27 cellular contexts compared by ENCODE assay signal in the genomic region with DNA sequence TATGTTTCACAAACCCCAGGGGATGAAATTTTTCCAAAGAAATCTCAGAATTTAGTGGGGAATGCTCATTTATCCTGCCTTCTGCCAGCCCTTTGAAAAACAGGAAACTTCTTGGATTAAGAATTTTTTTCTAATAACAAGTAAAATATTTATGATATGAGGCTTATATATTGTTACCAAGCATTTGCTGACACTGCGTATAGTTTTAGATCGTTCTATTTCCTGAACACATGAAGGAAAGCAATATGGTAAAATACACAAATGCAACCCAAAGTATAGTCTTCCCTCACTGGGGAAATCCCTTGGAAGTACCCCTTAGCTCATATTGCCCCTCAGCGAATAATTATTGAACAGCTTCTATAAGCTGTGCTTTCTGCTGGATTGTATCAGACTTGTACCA. TPM values are rescaled to one million over a fixed set of nuclear protein-coding genes. Genes with fewer than 3 reads are reported as not detected.
A peak's percentile ranks its signal among the peaks of the same experiment; 100 is the strongest.
DNase-seq lines count a peak whose midpoint lies in the region; ATAC-seq, FAIRE-seq and TF ChIP-seq lines count a peak whose summit lies in the region.
"Had no signal": no experiment of that assay in that cellular context is flagged by ENCODE, and none has a peak within 500 bp of the region (broad histone marks: within the 10 kb centered on the region; RNA-seq: fewer than 3 reads in every experiment).

No MANE protein-coding gene starts in this region.

- POLR2A ChIA-PET in IMR-90 (lab: Charles Lee; ENCODE audit: unreplicated experiment), result no interaction called here
- POLR2A ChIA-PET in K562 (lab: Yijun Ruan, JAX), result interaction anchor here (1.6 kb wide), 1 partner anchor 29 kb away, joined by 6 read pairs; no protein-coding TSS in a partner anchor

- H2AFZ ChIP-seq in IMR-90 (replicated peaks; ENCODE audit: low read length, poor library complexity), result no peak overlapping the region
- H2AFZ ChIP-seq in OCI-LY3 (ENCODE audit: low read depth, low read length), result no peak overlapping the region
- H2AFZ ChIP-seq in K562 (ENCODE audit: low read depth, low read length), result no peak overlapping the region

- no peak overlapping the region for H4K5ac ChIP-seq in IMR-90 (ENCODE audit: low read depth, low read length)

- H3K79me1 ChIP-seq in IMR-90 (ENCODE audit: low read depth in 1 of 2, low read length in 2 of 2), result peaks cover 3 to 7% of the 10 kb centered on the region in 2 experiments; a peak in 2 of 4 replicates

- no peak overlapping the region for H2AK5ac ChIP-seq in IMR-90 (ENCODE audit: low read depth, low read length)

- no peak for FAIRE-seq in K562 (lab: Jason Lieb, UNC)
- FAIRE-seq: A204.1, GM12891 had no signal

- no peak for TF ChIP-seq EP300 in K562 (IDR thresholded peaks at IDR 0.05; ENCODE audit: low read length)

- intact Hi-C loops in IMR-90 (cut with micrococcal nuclease), result no loop called here
- intact Hi-C loops in K562 (cut with micrococcal nuclease), result no loop called here

- no peak overlapping the region for H2BK15ac ChIP-seq in IMR-90 (ENCODE audit: low read depth, low read length)

- H3K4me1 ChIP-seq in IMR-90 (ENCODE audit: control insufficient read depth, insufficient read depth, low read length) (peaks cover 8% of the 10 kb centered on the region), OCI-LY3 (ENCODE audit: low read length) (peaks cover 20% of the 10 kb centered on the region), K562 (replicated peaks in 1 of 2; ENCODE audit: control insufficient read depth in 2 of 2, insufficient read depth in 2 of 2, low read length in 2 of 2) (peaks cover 0 to 3% of the 10 kb centered on the region in 2 experiments; a peak in 2 of 5 replicates)

- H3K27me3 ChIP-seq in IMR-90 (ENCODE audit: control insufficient read depth, insufficient read depth, low read length), result no peaks in the 10 kb centered on the region
- H3K27me3 ChIP-seq in OCI-LY3 (ENCODE audit: low read depth, low read length), result no peaks in the 10 kb centered on the region
- peaks cover 5 to 14% of the 10 kb centered on the region in 2 experiments for H3K27me3 ChIP-seq in K562 (ENCODE audit: control insufficient read depth in 2 of 2, insufficient read depth in 2 of 2, low read length in 2 of 2)
- H3K27me3 ChIP-seq: BE2C, BLaER1 had no signal

- H4K20me1 ChIP-seq in IMR-90 (ENCODE audit: insufficient read depth, low read length) (no peaks in the 10 kb centered on the region), OCI-LY3 (ENCODE audit: insufficient read depth, low read length) (no peaks in the 10 kb centered on the region), K562 (replicated peaks; ENCODE audit: control insufficient read depth, insufficient read depth, low read length) (no peaks in the 10 kb centered on the region)
- H4K20me1 ChIP-seq: BLaER1 had no signal

- no peak overlapping the region for H4K8ac ChIP-seq in IMR-90 (ENCODE audit: low read depth in 2 of 2, low read length in 2 of 2)

- H3K27ac ChIP-seq in IMR-90 (ENCODE audit: insufficient read depth, low read length) (no peak overlapping the region), OCI-LY3 (ENCODE audit: low read length) (no peak overlapping the region), SK-N-MC (peak overlapping the region; percentile 20; the same call in 1 of the 2 replicates), K562 (ENCODE audit: extremely low read depth, low read depth, low read length) (no peak overlapping the region)
- H3K27ac ChIP-seq: BLaER1 had no signal

- H3K18ac ChIP-seq in IMR-90 (ENCODE audit: low read depth, low read length), result no peak overlapping the region

- TF ChIP-seq CTCF in IMR-90 (conservative IDR thresholded peaks at IDR 0.05; ENCODE audit: low read depth, low read length) (no peak), OCI-LY3 (IDR thresholded peaks at IDR 0.05; ENCODE audit: low read depth, low read length) (peak; percentile 12; the same call in 1 of the 2 replicates), K562 (IDR thresholded peaks at IDR 0.05 in 2 of 3, conservative IDR thresholded peaks at IDR 0.05 in 1 of 3; ENCODE audit: insufficient read depth in 2 of 3, low read depth in 1 of 3, low read length in 3 of 3) (no peak)

- H3K14ac ChIP-seq in IMR-90 (replicated peaks; ENCODE audit: low read depth, low read length), result no peak overlapping the region

- CTCF ChIA-PET in IMR-90 (lab: Yijun Ruan, JAX) (no interaction called here), K562 (lab: Yijun Ruan, JAX; ENCODE audit: low intra/inter-chr PET ratio) (no interaction called here)

- H3K9me3 ChIP-seq in IMR-90 (ENCODE audit: control insufficient read depth, insufficient read depth, low read length), result peaks cover 2% of the 10 kb centered on the region
- no peaks in the 10 kb centered on the region for H3K9me3 ChIP-seq in OCI-LY3 (ENCODE audit: insufficient read depth, low read length)
- H3K9me3 ChIP-seq in SK-N-MC (ENCODE audit: low read depth, low read length), result peaks cover 10% of the 10 kb centered on the region; the same call in 1 of the 2 replicates
- H3K9me3 ChIP-seq in K562 (replicated peaks; ENCODE audit: control insufficient read depth, insufficient read depth, low read depth, low read length), result no peaks in the 10 kb centered on the region
- H3K9me3 ChIP-seq: BE2C had no signal

- H3K36me3 ChIP-seq in IMR-90 (ENCODE audit: control insufficient read depth, insufficient read depth, low read length), result peaks cover 6% of the 10 kb centered on the region; the same call in 1 of the 2 replicates
- peaks cover 9% of the 10 kb centered on the region for H3K36me3 ChIP-seq in OCI-LY3 (replicated peaks; ENCODE audit: low read depth, low read length)
- H3K36me3 ChIP-seq in SK-N-MC (ENCODE audit: insufficient read depth, low read length), result peaks cover 90% of the 10 kb centered on the region
- no peaks in the 10 kb centered on the region for H3K36me3 ChIP-seq in K562 (ENCODE audit: control insufficient read depth, insufficient read depth, low read length)

- no peak overlapping the region for H3K23ac ChIP-seq in IMR-90 (ENCODE audit: low read depth, low read length)

- H3K9me1 ChIP-seq in IMR-90 (ENCODE audit: insufficient read depth, low read length) (0 out of 2 replicates have a peak, but pooled peaks cover 3% of the 10 kb centered on the region), K562 (ENCODE audit: control insufficient read depth, insufficient read depth, low read length) (no peaks in the 10 kb centered on the region)

- H2BK5ac ChIP-seq in IMR-90 (ENCODE audit: low read depth, low read length, poor library complexity, severe bottlenecking), result no peak overlapping the region

- H3K56ac ChIP-seq in IMR-90 (ENCODE audit: extremely low read depth, insufficient read depth, low read length), result no peak overlapping the region

- no peak overlapping the region for H2BK20ac ChIP-seq in IMR-90 (ENCODE audit: low read depth, low read length)

- H2BK120ac ChIP-seq in IMR-90 (ENCODE audit: low read depth, low read length), result no peak overlapping the region

- H3K79me2 ChIP-seq in OCI-LY3 (ENCODE audit: low read length) (no peaks in the 10 kb centered on the region), K562 (ENCODE audit: control insufficient read depth, insufficient read depth, low read length) (no peaks in the 10 kb centered on the region)

- TF ChIP-seq POLR2A in IMR-90 (IDR thresholded peaks at IDR 0.05; ENCODE audit: low read depth, low read length) (no peak), K562 (conservative IDR thresholded peaks at IDR 0.05) (no peak)

- H3K4me2 ChIP-seq in IMR-90 (ENCODE audit: low read depth, low read length) (no peak overlapping the region), OCI-LY3 (ENCODE audit: low read length) (no peak overlapping the region), K562 (ENCODE audit: insufficient read depth, low read length) (no peak overlapping the region)
- H3K4me2 ChIP-seq: BLaER1 had no signal

- BruUV-seq in IMR-90 (replicated peaks; lab: Mats Ljungman, UMichigan) (no TSS peak), K562 (replicated peaks; lab: Mats Ljungman, UMichigan) (no TSS peak)

- ATAC-seq in IMR-90 (ENCODE audit: low read depth) (no peak), K562 (no peak), GM19463 (IDR thresholded peaks at IDR 0.05; ENCODE audit: unreplicated experiment) (no peak)

- DNase-seq in IMR-90 (no peak), SK-N-MC (ENCODE audit: low read depth, low spot score) (no peak), K562 (ENCODE audit: extremely low read depth in 1 of 4, low spot score in 3 of 4) (no peak), T-helper 9 cell (no peak)
- DNase-seq in activated CD4-positive, CD25-positive, alpha-beta regulatory T cell treated with anti-CD3 and anti-CD28 coated beads, Interleukin-2, amount 50 U/mL, for 72 hours, result no peak
- DNase-seq in activated CD4-positive, alpha-beta T cell treated with anti-CD3 and anti-CD28 coated beads for 48 hours, result no peak
- DNase-seq: 8988T; ACHN; BE2C; C1 segment of cervical spinal cord; CD4-positive, alpha-beta memory T cell; CD4-positive, CD25-positive, alpha-beta regulatory T cell; CD8-positive, alpha-beta memory T cell; COR-L47; DMS 273 treated with DMSO at 0.1 percent for 48 hours; DMS153; DMS53; DMS79; DND-41; EL; GDM1 had no signal

- H3K4me3 ChIP-seq in IMR-90 (ENCODE audit: insufficient read depth, low read depth, low read length) (no peak overlapping the region), OCI-LY3 (ENCODE audit: low read length) (no peak overlapping the region), SK-N-MC (no peak overlapping the region), K562 (no peak overlapping the region)
- H3K4me3 ChIP-seq: BLaER1 had no signal

- no peak overlapping the region for H2AK9ac ChIP-seq in IMR-90 (replicated peaks; ENCODE audit: low read depth, low read length, poor library complexity)

- in situ Hi-C loops in IMR-90 (cut with MboI; ENCODE audit: low sequenced_read_pairs), result no loop called here
- in situ Hi-C loops in K562 (cut with MboI), result no loop called here

- H3K4ac ChIP-seq in IMR-90 (ENCODE audit: low read depth, low read length), result no peak overlapping the region

- WGBS in IMR-90 (ENCODE audit: extremely low coverage in 2 of 2, insufficient read length in 1 of 2), 2 experiments, result no CpG with 5 or more reads among the region's 3 CpGs
- 23% methylated on average over 3 of the region's 3 CpGs for WGBS in K562 (ENCODE audit: insufficient coverage, low coverage, missing lambda C conversion rate)

- no peak overlapping the region for H4K91ac ChIP-seq in IMR-90 (ENCODE audit: insufficient read depth, low read depth, low read length)

- TF ChIP-seq RAD21 in IMR-90 (IDR thresholded peaks at IDR 0.05; ENCODE audit: low read length), result no peak
- TF ChIP-seq RAD21 in K562 (CRISPR knock-in tag; conservative IDR thresholded peaks at IDR 0.05 in 1 of 2, IDR thresholded peaks at IDR 0.05 in 1 of 2), result no peak

- dilution Hi-C loops in IMR-90 (cut with HindIII; ENCODE audit: low sequenced_read_pairs, unreplicated experiment), result no loop called here

- H3K9ac ChIP-seq in IMR-90 (ENCODE audit: low read depth, low read length) (no peak overlapping the region), OCI-LY3 (ENCODE audit: low read length) (no peak overlapping the region), SK-N-MC (ENCODE audit: insufficient read length) (no peak overlapping the region), K562 (ENCODE audit: insufficient read depth in 1 of 2, low read depth in 2 of 2, low read length in 2 of 2) (no peak overlapping the region)
- H3K9ac ChIP-seq: BLaER1 had no signal

RNA-seq across cellular contexts. Expression of gene MND1, which starts 54.4 kb away (rescaled TPM):
- total RNA-seq in IMR-90 (2012; rRNA removed) (0.36 and 3.3 TPM in 2 replicates), K562 (2014; rRNA removed) (43.9 and 46.4 TPM in 2 replicates), K562 (2014; rRNA removed; fragmentation: Illumina TruSeq; extraction: Trizol) (65.0 and 74.6 TPM in 2 replicates), K562 (2015; rRNA removed; fragmentation: Illumina TruSeq; extraction: Trizol) (52.4 and 55.4 TPM in 2 replicates), K562 (2021) (38.9 and 39.0 TPM in 2 replicates)
- polyA plus RNA-seq in IMR-90 (2012; rRNA removed) (2.3 and 3.5 TPM in 2 replicates), K562 (2011; rRNA removed) (25.9 and 35.3 TPM in 2 replicates), K562 (2014; fragmentation: Illumina TruSeq; extraction: Trizol) (78.2 and 94.1 TPM in 2 replicates), K562 (2014; fragmentation: Nextera tagmentation; extraction: Ambion mirVana) (10 to 100 TPM; 59.9 to 74.8 TPM), K562 (2014; rRNA removed) (54.5 and 74.2 TPM in 2 replicates)
- 0.19 and 0.22 TPM in 2 replicates for polyA plus RNA-seq in IMR-90 (2012; cell fraction: cytosol; rRNA removed)
- polyA plus RNA-seq in IMR-90 (2012; cell fraction: nucleus; rRNA removed; ENCODE audit: low replicate concordance), result 0.22 TPM in 1 of 2 replicates, not detected in the other
- total RNA-seq in K562 (2011; cell fraction: chromatin; rRNA removed; ENCODE audit: low replicate concordance), result 9.7 and 28.6 TPM in 2 replicates
- 3.0 and 4.3 TPM in 2 replicates for total RNA-seq in K562 (2011; cell fraction: nucleolus; rRNA removed)
- total RNA-seq in K562 (2011; cell fraction: nucleoplasm; rRNA removed), result 10.0 and 12.1 TPM in 2 replicates
- 1.6 and 7.7 TPM in 2 replicates for polyA plus RNA-seq in K562 (2011; cell fraction: cytosol; rRNA removed)
- 4.1 and 7.2 TPM in 2 replicates for polyA plus RNA-seq in K562 (2011; cell fraction: nucleus; rRNA removed)
- polyA plus RNA-seq in K562 (2012), result 39.1 and 55.6 TPM in 2 replicates
- polyA minus RNA-seq in K562 (2011; rRNA and poly(A)+ RNA removed), result 34.8 and 51.6 TPM in 2 replicates
- polyA minus RNA-seq in K562 (2011; cell fraction: cytosol; rRNA and poly(A)+ RNA removed), result 12.6 and 14.8 TPM in 2 replicates
- polyA minus RNA-seq in K562 (2011; cell fraction: nucleus; rRNA and poly(A)+ RNA removed), result 6.2 and 19.0 TPM in 2 replicates
- total RNA-seq: CD4-positive, alpha-beta memory T cell had no signal
- polyA plus RNA-seq: CD14-positive monocyte had no signal
